Comparison of ENCODE assay signal across 1 cellular context in genomic region chr2:148483675-148484074, GRCh38.
A peak's percentile ranks its signal among the peaks of the same experiment; 100 is the strongest.
TF ChIP-seq lines count a peak whose summit lies in the region.

No MANE protein-coding gene starts in this region.

TF ChIP-seq in HepG2, 621 proteins besides CTCF, POLR2A, EP300 and RAD21:
- TF ChIP-seq ZNF512B (CRISPR knock-in tag; IDR thresholded peaks at IDR 0.05; ENCODE audit: borderline replicate concordance), result no peak
- TF ChIP-seq SRSF9 (IDR thresholded peaks at IDR 0.05; ENCODE audit: borderline replicate concordance, insufficient read depth, low read depth, low read length, poor library complexity, severe bottlenecking), result no peak
- peak; percentile 34; the same call in 1 of the 2 replicates for TF ChIP-seq RFX1 (IDR thresholded peaks at IDR 0.05)
TF ChIP-seq in HepG2: peak in this region for 1.
